Comparison of ENCODE assay signal across 34 cellular contexts in genomic region chr7:94270772-94271171, GRCh38.
"Had no signal": no experiment of that assay in that cellular context is flagged by ENCODE, and none has a peak within 500 bp of the region (broad histone marks: within the 10 kb centered on the region; RNA-seq: fewer than 3 reads in every experiment).

No MANE protein-coding gene starts in this region.

- H3K4me3 ChIP-seq: adrenal gland, ascending aorta, body of pancreas, breast epithelium, cardiac muscle cell had no signal

- DNase-seq: activated effector memory CD4-positive, alpha-beta T cell treated with anti-CD3 and anti-CD28 coated beads, Interleukin-2, amount 50 U/mL, for 16 hours; activated effector memory CD4-positive, alpha-beta T cell treated with Interleukin-2 at 50 U/mL for 16 hours; activated gamma-delta T cell; activated gamma-delta T cell treated with Interleukin-2 at 50 U/mL for 16 hours; activated naive CD4-positive, alpha-beta T cell; activated naive CD4-positive, alpha-beta T cell treated with anti-CD3 and anti-CD28 coated beads for 36 hours; activated naive CD4-positive, alpha-beta T cell treated with anti-CD3 and anti-CD28 coated beads, Interleukin-2, amount 10 ng/mL, durations not matched to agents 7 days and 5 days; activated naive CD4-positive, alpha-beta T cell treated with anti-CD3 and anti-CD28 coated beads, Interleukin-2, amount 50 U/mL, for 16 hours; activated naive CD4-positive, alpha-beta T cell treated with Interleukin-2 at 50 U/mL for 16 hours; activated naive CD8-positive, alpha-beta T cell treated with anti-CD3 and anti-CD28 coated beads for 36 hours; activated naive CD8-positive, alpha-beta T cell treated with anti-CD3 and anti-CD28 coated beads, Interleukin-2, amount 10 ng/mL, durations not matched to agents 7 days and 5 days; activated naive CD8-positive, alpha-beta T cell treated with anti-CD3 and anti-CD28 coated beads, Interleukin-2, amount 50 U/mL, for 24 hours; activated T-cell treated with anti-CD3 and anti-CD28 coated beads, Interleukin-2, amount 50 U/mL, for 24 hours; activated T-cell treated with anti-CD3 and anti-CD28 coated beads, Interleukin-2, amount 50 U/mL, for 4 hours; activated T-cell treated with anti-CD3 and anti-CD28 coated beads, Interleukin-2, amount 50 U/mL, for 48 hours; activated T-cell treated with anti-CD3 and anti-CD28 coated beads, Interleukin-2, amount 50 U/mL, for 72 hours; adrenal gland; amniotic stem cell; amygdala; anterior cingulate cortex; aorta; body of pancreas; brain microvascular endothelial cell; caudate nucleus; central memory CD4-positive, alpha-beta T cell; cerebellar nuclear complex had no signal

- H3K4me1 ChIP-seq: ascending aorta, breast epithelium had no signal

- H3K36me3 ChIP-seq: adrenal gland, ascending aorta, brain microvascular endothelial cell, breast epithelium, cardiac muscle cell had no signal

- ATAC-seq: activated naive CD4-positive, alpha-beta T cell treated with anti-CD3 and anti-CD28 coated beads, Interleukin-2, amount 50 U/mL, for 72 hours; activated naive CD8-positive, alpha-beta T cell treated with anti-CD3 and anti-CD28 coated beads, Interleukin-2, amount 50 U/mL, for 24 hours; activated T-cell treated with anti-CD3 and anti-CD28 coated beads, Interleukin-2, amount 50 U/mL, for 4 hours; activated T-cell treated with anti-CD3 and anti-CD28 coated beads, Interleukin-2, amount 50 U/mL, for 72 hours; activated T-helper 17 cell treated with anti-CD3 and anti-CD28 coated beads, Interleukin-2, amount 50 U/mL, for 72 hours; body of pancreas had no signal

- H3K27me3 ChIP-seq: adrenal gland, ascending aorta, body of pancreas, brain microvascular endothelial cell, breast epithelium, cardiac muscle cell had no signal

- FAIRE-seq: astrocyte, bronchial epithelial cell, colon had no signal

- H3K27ac ChIP-seq: adrenal gland, ascending aorta, body of pancreas, brain microvascular endothelial cell, breast epithelium, cardiac muscle cell had no signal

- H3K9me3 ChIP-seq: adrenal gland, ascending aorta, body of pancreas, breast epithelium had no signal
